In the genomic region with DNA sequence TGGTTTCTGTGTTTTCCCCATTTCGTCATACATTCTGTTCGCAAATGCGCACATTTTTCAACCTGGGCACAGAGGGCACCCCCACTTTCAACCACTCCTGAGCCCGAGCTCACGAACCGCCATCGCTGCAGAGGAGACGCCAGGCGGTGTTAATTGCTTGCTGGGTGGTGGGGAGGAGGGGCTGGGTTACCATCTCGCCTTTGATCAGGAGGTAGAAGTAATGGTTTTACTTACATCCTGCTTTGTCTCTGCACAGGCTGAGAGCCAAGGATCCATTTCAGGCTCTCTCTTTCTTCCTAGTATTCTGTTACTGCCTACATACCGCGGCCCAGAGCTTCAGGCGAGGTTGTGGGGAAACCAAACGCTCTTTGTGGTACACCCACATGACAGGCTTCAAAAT, we compare ENCODE assay signal across 22 cellular contexts.
A peak's percentile ranks its signal among the peaks of the same experiment; 100 is the strongest.
DNase-seq lines count a peak whose midpoint lies in the region; ATAC-seq and TF ChIP-seq lines count a peak whose summit lies in the region.
"Had no signal": no experiment of that assay in that cellular context is flagged by ENCODE, and none has a peak within 500 bp of the region (broad histone marks: within the 10 kb centered on the region; RNA-seq: fewer than 3 reads in every experiment).

No MANE protein-coding gene starts in this region.

- H3K4me1 Mint-ChIP-seq in CD4-positive, alpha-beta T cell (ENCODE audit: low read depth): peaks cover 9% of the 10 kb centered on the region
- peaks cover 12% of the 10 kb centered on the region for H3K4me1 Mint-ChIP-seq in CD8-positive, alpha-beta T cell (ENCODE audit: low read depth)
- peaks cover 7% of the 10 kb centered on the region for H3K4me1 Mint-ChIP-seq in activated naive CD8-positive, alpha-beta T cell treated with anti-CD3 and anti-CD28 coated beads for 36 hours
- peaks cover 0 to 10% (median 8%) of the 10 kb centered on the region in 7 donors for H3K4me1 Mint-ChIP-seq in naive thymus-derived CD4-positive, alpha-beta T cell
- H3K4me1 Mint-ChIP-seq: central memory CD8-positive, alpha-beta T cell; mesothelial cell of epicardium; stimulated activated effector memory CD8-positive, alpha-beta T cell treated with anti-CD3 and anti-CD28 coated beads, Interleukin-12 subunit alpha, Interleukin-12 subunit beta, amount 100 ng/mL, for 72 hours had no signal

- H3K4me3 ChIP-seq in CD8-positive, alpha-beta T cell (ENCODE audit: low read depth, low read length): peak overlapping the region; percentile 20
- no peak overlapping the region for H3K4me3 ChIP-seq in naive thymus-derived CD4-positive, alpha-beta T cell (ENCODE audit: low read length)
- H3K4me3 ChIP-seq: ascending aorta, GM23248, thyroid gland had no signal

- H3K27me3 Mint-ChIP-seq in CD4-positive, alpha-beta T cell: no peaks in the 10 kb centered on the region
- no peaks in the 10 kb centered on the region for H3K27me3 Mint-ChIP-seq in CD8-positive, alpha-beta T cell (ENCODE audit: low read depth)
- peaks cover 6% of the 10 kb centered on the region for H3K27me3 Mint-ChIP-seq in activated naive CD8-positive, alpha-beta T cell treated with anti-CD3 and anti-CD28 coated beads for 36 hours
- peaks cover 0 to 4% (median 0%) of the 10 kb centered on the region in 5 donors for H3K27me3 Mint-ChIP-seq in naive thymus-derived CD4-positive, alpha-beta T cell
- H3K27me3 Mint-ChIP-seq: central memory CD8-positive, alpha-beta T cell had no signal

- no peaks in the 10 kb centered on the region for H3K36me3 ChIP-seq in CD8-positive, alpha-beta T cell (ENCODE audit: insufficient read depth, low read length)
- no peaks in the 10 kb centered on the region for H3K36me3 ChIP-seq in naive thymus-derived CD4-positive, alpha-beta T cell (ENCODE audit: control insufficient read depth in 2 of 3, insufficient read depth in 3 of 3, low read length in 3 of 3)
- H3K36me3 ChIP-seq: ascending aorta, thyroid gland had no signal

- no peaks in the 10 kb centered on the region for H3K9me3 ChIP-seq in CD4-positive, alpha-beta T cell (ENCODE audit: control insufficient read depth, low read length)
- H3K9me3 ChIP-seq in CD8-positive, alpha-beta T cell (ENCODE audit: low read length): no peaks in the 10 kb centered on the region
- no peaks in the 10 kb centered on the region for H3K9me3 ChIP-seq in naive thymus-derived CD4-positive, alpha-beta T cell (ENCODE audit: control insufficient read depth in 2 of 3, low read length in 3 of 3)
- H3K9me3 ChIP-seq: ascending aorta, thyroid gland had no signal

- CTCF ChIA-PET in CD4-positive, alpha-beta T cell (lab: Charles Lee): no interaction called here
- CTCF ChIA-PET in CD8-positive, alpha-beta T cell (lab: Charles Lee): interaction anchor here (0.7 kb wide), 1 partner anchor 12 kb away, joined by 3 read pairs; no protein-coding TSS in a partner anchor
- CTCF ChIA-PET in naive thymus-derived CD4-positive, alpha-beta T cell (lab: Charles Lee): no interaction called here

- no peak for TF ChIP-seq CTCF in CD4-positive, alpha-beta T cell (IDR thresholded peaks at IDR 0.05)
- no peak for TF ChIP-seq CTCF in CD8-positive, alpha-beta T cell (IDR thresholded peaks at IDR 0.05)
- TF ChIP-seq CTCF in GM10266 (IDR thresholded peaks at IDR 0.05; ENCODE audit: control insufficient read depth, insufficient read depth, low read depth, missing control alignments): no peak

- ATAC-seq in CD4-positive, alpha-beta T cell (ENCODE audit: poor library complexity): peak; percentile 90
- peak; percentile 92 for ATAC-seq in CD8-positive, alpha-beta T cell
- ATAC-seq in naive thymus-derived CD4-positive, alpha-beta T cell: peak; percentile 70
- no peak for ATAC-seq in GM21390 (IDR thresholded peaks at IDR 0.05; ENCODE audit: unreplicated experiment)
- no peak for ATAC-seq in GM21717 (IDR thresholded peaks at IDR 0.05; ENCODE audit: unreplicated experiment)
- ATAC-seq: left lobe of liver; stimulated activated effector memory CD8-positive, alpha-beta T cell treated with anti-CD3 and anti-CD28 coated beads, Interleukin-12 subunit alpha, Interleukin-12 subunit beta, amount 100 ng/mL, for 72 hours had no signal

- H3K27ac ChIP-seq in CD4-positive, alpha-beta T cell (ENCODE audit: low read depth, low read length): no peak overlapping the region
- H3K27ac ChIP-seq in CD8-positive, alpha-beta T cell (ENCODE audit: low read depth, low read length): no peak overlapping the region
- no peak overlapping the region for H3K27ac ChIP-seq in naive thymus-derived CD4-positive, alpha-beta T cell (ENCODE audit: low read depth, low read length)
- H3K27ac ChIP-seq: ascending aorta, GM23248, thyroid gland had no signal

- no peaks in the 10 kb centered on the region for H3K27me3 ChIP-seq in CD4-positive, alpha-beta T cell (ENCODE audit: control insufficient read depth, insufficient read depth, low read length)
- H3K27me3 ChIP-seq in CD8-positive, alpha-beta T cell (ENCODE audit: insufficient read depth, low read length): no peaks in the 10 kb centered on the region
- no peaks in the 10 kb centered on the region for H3K27me3 ChIP-seq in naive thymus-derived CD4-positive, alpha-beta T cell (ENCODE audit: control insufficient read depth in 2 of 2, insufficient read depth in 2 of 2, low read length in 2 of 2)
- H3K27me3 ChIP-seq: ascending aorta, thyroid gland had no signal

- no peaks in the 10 kb centered on the region for H3K9me3 Mint-ChIP-seq in CD4-positive, alpha-beta T cell
- H3K9me3 Mint-ChIP-seq in CD8-positive, alpha-beta T cell: no peaks in the 10 kb centered on the region
- no peaks in the 10 kb centered on the region for H3K9me3 Mint-ChIP-seq in activated naive CD8-positive, alpha-beta T cell treated with anti-CD3 and anti-CD28 coated beads for 36 hours
- H3K9me3 Mint-ChIP-seq in naive thymus-derived CD4-positive, alpha-beta T cell: peaks cover 0 to 7% (median 0%) of the 10 kb centered on the region in 11 donors
- H3K9me3 Mint-ChIP-seq: mesothelial cell of epicardium, nephron had no signal

- DNase-seq in CD4-positive, alpha-beta T cell: peak in 2 of 10 experiments; percentile 10 to 29
- peak in 1 of 7 experiments; percentile 67 for DNase-seq in CD8-positive, alpha-beta T cell
- DNase-seq in activated naive CD8-positive, alpha-beta T cell treated with anti-CD3 and anti-CD28 coated beads for 36 hours: peak; percentile 18
- DNase-seq in naive thymus-derived CD4-positive, alpha-beta T cell: peak in 7 of 9 donors; percentile 18 to 62 (median 46)
- DNase-seq in GM10266 (ENCODE audit: extremely low spot score): no peak
- DNase-seq: activated CD4-positive, CD25-positive, alpha-beta regulatory T cell treated with anti-CD3 and anti-CD28 coated beads, Interleukin-2, amount 50 U/mL, for 72 hours; activated effector memory CD4-positive, alpha-beta T cell treated with anti-CD3 and anti-CD28 coated beads, Interleukin-2, amount 50 U/mL, for 16 hours; DMS53; GF-D8; GM23248; NCI-H1048; NCI-H187; SHP77 treated with DMSO at 0.1 percent for 48 hours; thyroid gland had no signal

- H3K36me3 Mint-ChIP-seq in CD4-positive, alpha-beta T cell (ENCODE audit: low read depth): no peaks in the 10 kb centered on the region
- no peaks in the 10 kb centered on the region for H3K36me3 Mint-ChIP-seq in CD8-positive, alpha-beta T cell
- no peaks in the 10 kb centered on the region for H3K36me3 Mint-ChIP-seq in activated naive CD8-positive, alpha-beta T cell treated with anti-CD3 and anti-CD28 coated beads for 36 hours
- H3K36me3 Mint-ChIP-seq in naive thymus-derived CD4-positive, alpha-beta T cell: no peaks in the 10 kb centered on the region
- H3K36me3 Mint-ChIP-seq: mesothelial cell of epicardium; stimulated activated effector memory CD8-positive, alpha-beta T cell treated with anti-CD3 and anti-CD28 coated beads, Interleukin-12 subunit alpha, Interleukin-12 subunit beta, amount 100 ng/mL, for 72 hours had no signal

- H3K4me3 Mint-ChIP-seq in CD4-positive, alpha-beta T cell: peak overlapping the region; percentile 43
- peak overlapping the region; percentile 60 for H3K4me3 Mint-ChIP-seq in CD8-positive, alpha-beta T cell
- no peak overlapping the region for H3K4me3 Mint-ChIP-seq in activated naive CD8-positive, alpha-beta T cell treated with anti-CD3 and anti-CD28 coated beads for 36 hours
- peak overlapping the region in 8 of 10 donors; percentile 26 to 81 (median 62) for H3K4me3 Mint-ChIP-seq in naive thymus-derived CD4-positive, alpha-beta T cell
- H3K4me3 Mint-ChIP-seq: central memory CD8-positive, alpha-beta T cell; mesothelial cell of epicardium; nephron; stimulated activated effector memory CD8-positive, alpha-beta T cell treated with anti-CD3 and anti-CD28 coated beads, Interleukin-12 subunit alpha, Interleukin-12 subunit beta, amount 100 ng/mL, for 72 hours had no signal

- POLR2A ChIA-PET in CD4-positive, alpha-beta T cell (lab: Charles Lee): no interaction called here
- POLR2A ChIA-PET in CD8-positive, alpha-beta T cell (lab: Charles Lee): no interaction called here
- POLR2A ChIA-PET in naive thymus-derived CD4-positive, alpha-beta T cell (lab: Charles Lee): no interaction called here

- peaks cover 4% of the 10 kb centered on the region for H3K4me1 ChIP-seq in CD8-positive, alpha-beta T cell (ENCODE audit: insufficient read depth, low read length)
- H3K4me1 ChIP-seq in naive thymus-derived CD4-positive, alpha-beta T cell (ENCODE audit: control insufficient read depth in 2 of 2, insufficient read depth in 2 of 2, low read length in 2 of 2): no peaks in the 10 kb centered on the region
- H3K4me1 ChIP-seq: ascending aorta, thyroid gland had no signal

- peak overlapping the region; percentile 12 for H3K27ac Mint-ChIP-seq in CD4-positive, alpha-beta T cell
- peak overlapping the region; percentile 86 for H3K27ac Mint-ChIP-seq in CD8-positive, alpha-beta T cell
- peak overlapping the region; percentile 60 for H3K27ac Mint-ChIP-seq in activated naive CD8-positive, alpha-beta T cell treated with anti-CD3 and anti-CD28 coated beads for 36 hours
- H3K27ac Mint-ChIP-seq in naive thymus-derived CD4-positive, alpha-beta T cell: peak overlapping the region in 5 of 9 donors; percentile 57 to 92 (median 86)
- H3K27ac Mint-ChIP-seq: mesothelial cell of epicardium; nephron; stimulated activated effector memory CD8-positive, alpha-beta T cell treated with anti-CD3 and anti-CD28 coated beads, Interleukin-12 subunit alpha, Interleukin-12 subunit beta, amount 100 ng/mL, for 72 hours had no signal

- intact Hi-C loops in CD4-positive, alpha-beta T cell (cut with DNase I, micrococcal nuclease): no loop called here
- intact Hi-C loops in CD8-positive, alpha-beta T cell (cut with DNase I, micrococcal nuclease): no loop called here
- intact Hi-C loops in naive thymus-derived CD4-positive, alpha-beta T cell (cut with micrococcal nuclease): no loop called here

Comparison
In these comparisons a context has a peak if more than half of its experiments do, and no peak if none do; other contexts are left out.
1. ATAC-seq: peak in CD4-positive, alpha-beta T cell (single experiment), CD8-positive, alpha-beta T cell (single experiment) and naive thymus-derived CD4-positive, alpha-beta T cell (single experiment); none in GM21390 (single experiment) and GM21717 (single experiment).
2. H3K27ac Mint-ChIP-seq: peak in every context shown above with its lines; median percentile 86 in CD8-positive, alpha-beta T cell; 86 in naive thymus-derived CD4-positive, alpha-beta T cell; 60 in activated naive CD8-positive, alpha-beta T cell treated with anti-CD3 and anti-CD28 coated beads for 36 hours; 12 in CD4-positive, alpha-beta T cell.